15 cellular contexts compared by ENCODE assay signal in the genomic region with DNA sequence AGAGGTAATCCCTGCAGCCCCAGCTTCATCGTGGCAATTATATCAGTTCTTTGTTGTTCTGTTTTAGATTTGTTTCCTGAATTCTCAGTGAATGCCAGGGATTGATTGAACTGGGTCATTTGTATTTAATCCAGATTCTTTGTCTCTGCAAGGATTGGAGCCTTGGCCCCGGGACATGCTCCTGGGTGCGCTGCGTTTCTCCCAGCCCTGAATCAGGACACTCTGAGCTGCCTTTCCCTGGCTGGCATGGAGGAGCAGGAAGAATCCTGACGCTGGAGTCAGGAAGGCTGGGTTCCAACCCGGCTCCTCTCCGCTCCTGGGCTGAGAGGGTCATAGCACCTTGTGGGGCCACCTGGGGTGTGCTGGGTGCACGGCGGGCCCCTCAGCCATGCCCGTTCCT.
"Had no signal": no experiment of that assay in that cellular context is flagged by ENCODE, and none has a peak within 500 bp of the region (broad histone marks: within the 10 kb centered on the region; RNA-seq: fewer than 3 reads in every experiment).

No MANE protein-coding gene starts in this region.

- H3K27ac Mint-ChIP-seq: activated CD4-positive, alpha-beta memory T cell treated with anti-CD3 and anti-CD28 coated beads for 36 hours; activated CD4-positive, alpha-beta T cell treated with anti-CD3 and anti-CD28 coated beads for 36 hours; activated naive CD8-positive, alpha-beta T cell treated with anti-CD3 and anti-CD28 coated beads for 36 hours; stimulated activated memory B cell treated with anti-CD40 and anti-IgM and Interleukin-4, amounts not matched to agents 10 μg/mL and 1 μg/mL and 100 μg/mL, for 72 hours; WTC11 had no signal

- H3K36me3 Mint-ChIP-seq: activated CD4-positive, alpha-beta memory T cell treated with anti-CD3 and anti-CD28 coated beads for 36 hours; activated naive CD8-positive, alpha-beta T cell treated with anti-CD3 and anti-CD28 coated beads for 36 hours; stimulated activated memory B cell treated with anti-CD40 and anti-IgM and Interleukin-4, amounts not matched to agents 10 μg/mL and 1 μg/mL and 100 μg/mL, for 72 hours; WTC11 had no signal

- H3K36me3 ChIP-seq: ovary, thyroid gland had no signal

- H3K27ac ChIP-seq: ovary, thyroid gland had no signal

- H3K9me3 Mint-ChIP-seq: activated CD4-positive, alpha-beta memory T cell treated with anti-CD3 and anti-CD28 coated beads for 36 hours; activated naive CD8-positive, alpha-beta T cell treated with anti-CD3 and anti-CD28 coated beads for 36 hours; stimulated activated memory B cell treated with anti-CD40 and anti-IgM and Interleukin-4, amounts not matched to agents 10 μg/mL and 1 μg/mL and 100 μg/mL, for 72 hours; WTC11 had no signal

- H3K9me3 ChIP-seq: ovary, thyroid gland had no signal

- H3K4me3 ChIP-seq: ovary, thyroid gland had no signal

- ATAC-seq: activated CD4-positive, alpha-beta T cell treated with anti-CD3 and anti-CD28 coated beads for 36 hours; sciatic nerve; stimulated activated memory B cell treated with anti-CD40 and anti-IgM and Interleukin-4, amounts not matched to agents 10 μg/mL and 1 μg/mL and 100 μg/mL, for 72 hours; WTC11 had no signal

- H3K4me1 Mint-ChIP-seq: activated CD4-positive, alpha-beta T cell treated with anti-CD3 and anti-CD28 coated beads for 36 hours; stimulated activated memory B cell treated with anti-CD40 and anti-IgM and Interleukin-4, amounts not matched to agents 10 μg/mL and 1 μg/mL and 100 μg/mL, for 72 hours had no signal

- H3K27me3 ChIP-seq: ovary, thyroid gland had no signal

- H3K4me3 Mint-ChIP-seq: activated CD4-positive, alpha-beta memory T cell treated with anti-CD3 and anti-CD28 coated beads for 36 hours; activated CD4-positive, alpha-beta T cell treated with anti-CD3 and anti-CD28 coated beads for 36 hours; activated naive CD8-positive, alpha-beta T cell treated with anti-CD3 and anti-CD28 coated beads for 36 hours; stimulated activated memory B cell treated with anti-CD40 and anti-IgM and Interleukin-4, amounts not matched to agents 10 μg/mL and 1 μg/mL and 100 μg/mL, for 72 hours; WTC11 had no signal

- DNase-seq: activated CD4-positive, alpha-beta memory T cell treated with anti-CD3 and anti-CD28 coated beads for 36 hours; activated CD4-positive, alpha-beta T cell treated with anti-CD3 and anti-CD28 coated beads for 36 hours; activated naive CD4-positive, alpha-beta T cell; activated naive CD8-positive, alpha-beta T cell treated with anti-CD3 and anti-CD28 coated beads for 36 hours; activated T-cell treated with anti-CD3 and anti-CD28 coated beads for 4 hours; amniotic stem cell; cortex of kidney; effector CD4-positive, alpha-beta T cell; hippocampal formation; ovary; stimulated activated CD4-positive, alpha-beta T cell treated with anti-CD3 and anti-CD28 coated beads, Interleukin-4, amount 100 ng/mL, for 4 hours; thyroid gland had no signal
